1 cellular context compared by ENCODE assay signal in the genomic region with DNA sequence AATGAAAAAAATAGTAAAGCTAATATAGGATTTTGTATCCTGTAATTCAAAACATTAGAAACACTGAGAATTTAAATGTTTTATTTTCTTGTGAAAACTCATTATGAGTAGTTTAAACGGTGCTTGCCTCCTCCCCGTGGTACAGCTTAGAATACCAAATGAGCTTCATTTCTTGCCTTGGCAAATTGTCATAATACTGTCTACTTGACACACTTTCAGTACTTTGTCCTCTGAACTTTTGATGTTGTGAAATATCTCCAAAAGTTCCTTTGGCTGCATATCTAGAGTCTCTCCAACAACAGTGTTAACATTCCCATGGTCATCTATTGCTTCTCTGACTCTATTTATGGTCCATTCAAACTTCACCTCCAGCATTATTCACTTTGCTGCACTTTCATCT.
TF ChIP-seq lines count a peak whose summit lies in the region.

No MANE protein-coding gene starts in this region.

TF ChIP-seq in WTC11, 78 proteins besides CTCF, POLR2A, EP300 and RAD21 (continued from another document):
- no peak for TF ChIP-seq ATF3 (CRISPR knock-in tag; conservative IDR thresholded peaks at IDR 0.05)
- no peak for TF ChIP-seq ARID4B (CRISPR knock-in tag; IDR thresholded peaks at IDR 0.05; ENCODE audit: borderline replicate concordance)
- TF ChIP-seq ZNF138 (CRISPR knock-in tag; conservative IDR thresholded peaks at IDR 0.05) = no peak
- TF ChIP-seq NR1H2 (CRISPR knock-in tag; IDR thresholded peaks at IDR 0.05) = no peak
- TF ChIP-seq, protein P1, sequence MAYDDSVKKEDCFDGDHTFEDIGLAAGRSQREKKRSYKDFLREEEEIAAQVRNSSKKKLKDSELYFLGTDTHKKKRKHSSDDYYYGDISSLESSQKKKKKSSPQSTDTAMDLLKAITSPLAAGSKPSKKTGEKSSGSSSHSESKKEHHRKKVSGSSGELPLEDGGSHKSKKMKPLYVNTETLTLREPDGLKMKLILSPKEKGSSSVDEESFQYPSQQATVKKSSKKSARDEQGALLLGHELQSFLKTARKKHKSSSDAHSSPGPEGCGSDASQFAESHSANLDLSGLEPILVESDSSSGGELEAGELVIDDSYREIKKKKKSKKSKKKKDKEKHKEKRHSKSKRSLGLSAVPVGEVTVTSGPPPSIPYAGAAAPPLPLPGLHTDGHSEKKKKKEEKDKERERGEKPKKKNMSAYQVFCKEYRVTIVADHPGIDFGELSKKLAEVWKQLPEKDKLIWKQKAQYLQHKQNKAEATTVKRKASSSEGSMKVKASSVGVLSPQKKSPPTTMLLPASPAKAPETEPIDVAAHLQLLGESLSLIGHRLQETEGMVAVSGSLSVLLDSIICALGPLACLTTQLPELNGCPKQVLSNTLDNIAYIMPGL (CRISPR knock-in tag; IDR thresholded peaks at IDR 0.05) = no peak
- no peak for TF ChIP-seq FOXJ3 (CRISPR knock-in tag; IDR thresholded peaks at IDR 0.05; ENCODE audit: borderline replicate concordance)
- TF ChIP-seq NR2C2 (CRISPR knock-in tag; IDR thresholded peaks at IDR 0.05) = no peak
- TF ChIP-seq MLX (CRISPR knock-in tag; IDR thresholded peaks at IDR 0.05) = no peak
- TF ChIP-seq, protein P2, sequence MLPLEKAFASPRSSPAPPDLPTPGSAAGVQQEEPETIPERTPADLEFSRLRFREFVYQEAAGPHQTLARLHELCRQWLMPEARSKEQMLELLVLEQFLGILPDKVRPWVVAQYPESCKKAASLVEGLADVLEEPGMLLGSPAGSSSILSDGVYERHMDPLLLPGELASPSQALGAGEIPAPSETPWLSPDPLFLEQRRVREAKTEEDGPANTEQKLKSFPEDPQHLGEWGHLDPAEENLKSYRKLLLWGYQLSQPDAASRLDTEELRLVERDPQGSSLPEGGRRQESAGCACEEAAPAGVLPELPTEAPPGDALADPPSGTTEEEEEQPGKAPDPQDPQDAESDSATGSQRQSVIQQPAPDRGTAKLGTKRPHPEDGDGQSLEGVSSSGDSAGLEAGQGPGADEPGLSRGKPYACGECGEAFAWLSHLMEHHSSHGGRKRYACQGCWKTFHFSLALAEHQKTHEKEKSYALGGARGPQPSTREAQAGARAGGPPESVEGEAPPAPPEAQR (CRISPR knock-in tag; IDR thresholded peaks at IDR 0.05) = no peak
- no peak for TF ChIP-seq PRDM15 (CRISPR knock-in tag; IDR thresholded peaks at IDR 0.05)
- no peak for TF ChIP-seq IRF2 (CRISPR knock-in tag; IDR thresholded peaks at IDR 0.05; ENCODE audit: borderline replicate concordance, low read depth)
- TF ChIP-seq, protein P3, sequence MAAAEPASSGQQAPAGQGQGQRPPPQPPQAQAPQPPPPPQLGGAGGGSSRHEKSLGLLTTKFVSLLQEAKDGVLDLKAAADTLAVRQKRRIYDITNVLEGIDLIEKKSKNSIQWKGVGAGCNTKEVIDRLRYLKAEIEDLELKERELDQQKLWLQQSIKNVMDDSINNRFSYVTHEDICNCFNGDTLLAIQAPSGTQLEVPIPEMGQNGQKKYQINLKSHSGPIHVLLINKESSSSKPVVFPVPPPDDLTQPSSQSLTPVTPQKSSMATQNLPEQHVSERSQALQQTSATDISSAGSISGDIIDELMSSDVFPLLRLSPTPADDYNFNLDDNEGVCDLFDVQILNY (CRISPR knock-in tag; IDR thresholded peaks at IDR 0.05) = no peak
- TF ChIP-seq ELF4 (CRISPR knock-in tag; IDR thresholded peaks at IDR 0.05; ENCODE audit: low read depth) = no peak
